Comparison of ENCODE assay signal across 17 cellular contexts in genomic region chr1:121471517-121471916, GRCh38.
DNase-seq lines count a peak whose midpoint lies in the region; ATAC-seq lines count a peak whose summit lies in the region.
"Had no signal": no experiment of that assay in that cellular context is flagged by ENCODE, and none has a peak within 500 bp of the region (broad histone marks: within the 10 kb centered on the region; RNA-seq: fewer than 3 reads in every experiment).

No MANE protein-coding gene starts in this region.

- DNase-seq in SK-N-DZ (ENCODE audit: low spot score) = no peak
- DNase-seq in CD4-positive, alpha-beta memory T cell = no peak
- no peak for DNase-seq in stimulated activated CD4-positive, alpha-beta T cell treated with anti-CD3 and anti-CD28 coated beads, Interleukin-4, amount 100 ng/mL, for 24 hours
- DNase-seq: activated effector memory CD4-positive, alpha-beta T cell treated with anti-CD3 and anti-CD28 coated beads, Interleukin-2, amount 50 U/mL, for 16 hours; brain microvascular endothelial cell; heart left ventricle; NCI-H1417; NCI-H69 had no signal

- H3K9me3 Mint-ChIP-seq in CD4-positive, alpha-beta memory T cell = peaks cover 0 to 12% (median 3%) of the 10 kb centered on the region in 8 donors

- H3K36me3 ChIP-seq in CD4-positive, alpha-beta memory T cell (ENCODE audit: insufficient read depth, low read length) = no peaks in the 10 kb centered on the region
- H3K36me3 ChIP-seq: brain microvascular endothelial cell, heart left ventricle had no signal

- intact Hi-C loops in CD4-positive, alpha-beta memory T cell (cut with micrococcal nuclease) = no loop called here

- peaks cover 1 to 3% of the 10 kb centered on the region in 2 donors for H3K36me3 Mint-ChIP-seq in CD4-positive, alpha-beta memory T cell

- H3K4me3 Mint-ChIP-seq in CD4-positive, alpha-beta memory T cell = no peak overlapping the region
- H3K4me3 Mint-ChIP-seq: WTC11 had no signal

- no peaks in the 10 kb centered on the region for H3K27me3 Mint-ChIP-seq in CD4-positive, alpha-beta memory T cell

- POLR2A ChIA-PET in CD4-positive, alpha-beta memory T cell (lab: Charles Lee; ENCODE audit: partially characterized antibody) = no interaction called here

- CTCF ChIA-PET in CD4-positive, alpha-beta memory T cell (lab: Charles Lee; ENCODE audit: partially characterized antibody) = interaction anchor here (1.6 kb wide), 1 partner anchor 15 kb away, joined by 4 read pairs; no protein-coding TSS in a partner anchor

- no peak overlapping the region for H3K4me3 ChIP-seq in CD4-positive, alpha-beta memory T cell (ENCODE audit: low read length in 2 of 2)
- H3K4me3 ChIP-seq: heart left ventricle, smooth muscle cell had no signal

- H3K9me3 ChIP-seq in CD4-positive, alpha-beta memory T cell (ENCODE audit: control insufficient read depth in 1 of 2, low read length in 2 of 2) = no peaks in the 10 kb centered on the region

- peak; percentile 89 for ATAC-seq in GM18499 (IDR thresholded peaks at IDR 0.05; ENCODE audit: insufficient read depth, unreplicated experiment)
- peak; percentile 95 for ATAC-seq in GM19372 (IDR thresholded peaks at IDR 0.05; ENCODE audit: low read depth, unreplicated experiment)
- peak; percentile 99 for ATAC-seq in HG02763 (IDR thresholded peaks at IDR 0.05; ENCODE audit: unreplicated experiment)
- ATAC-seq in HG03460 (IDR thresholded peaks at IDR 0.05; ENCODE audit: unreplicated experiment) = peak; percentile 96
- ATAC-seq in HG03439 (IDR thresholded peaks at IDR 0.05; ENCODE audit: unreplicated experiment) = no peak
- ATAC-seq: HCT116, heart left ventricle, left lobe of liver, WTC11 had no signal

- peaks cover 0 to 11% (median 4%) of the 10 kb centered on the region in 4 donors for H3K4me1 Mint-ChIP-seq in CD4-positive, alpha-beta memory T cell

- H3K4me1 ChIP-seq in CD4-positive, alpha-beta memory T cell (ENCODE audit: insufficient read depth, low read length) = no peaks in the 10 kb centered on the region

- H3K27ac ChIP-seq in CD4-positive, alpha-beta memory T cell (ENCODE audit: low read depth, low read length) = no peak overlapping the region
- H3K27ac ChIP-seq: brain microvascular endothelial cell, heart left ventricle had no signal

- peak overlapping the region in 1 of 7 donors; percentile 68 for H3K27ac Mint-ChIP-seq in CD4-positive, alpha-beta memory T cell
- H3K27ac Mint-ChIP-seq: WTC11 had no signal

- no peaks in the 10 kb centered on the region for H3K27me3 ChIP-seq in CD4-positive, alpha-beta memory T cell (ENCODE audit: insufficient read depth, low read length)
- H3K27me3 ChIP-seq: brain microvascular endothelial cell, heart left ventricle had no signal
